In the genomic region with DNA sequence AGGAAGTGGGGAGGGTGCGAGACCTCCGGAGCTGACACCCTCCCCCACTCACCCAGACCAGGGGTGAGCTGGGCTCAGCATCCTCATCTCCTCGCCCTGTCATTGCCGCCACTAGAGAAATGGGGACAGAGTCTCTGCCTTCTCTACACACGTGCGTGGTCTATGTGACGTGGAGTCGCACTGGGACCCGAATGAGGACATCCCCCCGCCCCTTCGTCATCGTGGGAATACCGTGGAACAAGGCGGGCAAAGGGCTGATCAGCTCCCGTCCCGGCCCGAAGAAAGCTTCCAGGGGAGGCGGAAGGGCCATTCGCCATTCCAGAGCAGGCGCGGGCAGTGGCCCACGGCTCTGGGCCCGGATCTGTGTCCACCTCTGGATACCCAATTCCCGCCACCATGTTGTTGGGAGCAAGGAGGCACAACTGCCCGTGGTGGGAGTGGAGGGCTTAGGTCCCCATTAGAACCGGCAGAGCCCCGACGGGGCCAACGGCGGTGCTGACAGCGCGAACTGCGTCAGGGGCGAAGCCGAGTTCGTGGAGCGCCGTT, we compare ENCODE assay signal across 19 cellular contexts. TPM values are rescaled to one million over a fixed set of nuclear protein-coding genes. Genes with fewer than 3 reads are reported as not detected.
DNase-seq lines count a peak whose midpoint lies in the region; ATAC-seq and TF ChIP-seq lines count a peak whose summit lies in the region.
"Had no signal": no experiment of that assay in that cellular context is flagged by ENCODE, and none has a peak within 500 bp of the region (broad histone marks: within the 10 kb centered on the region; RNA-seq: fewer than 3 reads in every experiment).

No MANE protein-coding gene starts in this region.

- H3K79me1 ChIP-seq in neuronal stem cell (ENCODE audit: low read depth, low read length), result no peaks in the 10 kb centered on the region

- H3K36me3 Mint-ChIP-seq in T-helper 1 cell treated with Interleukin-12 subunit alpha and Interleukin-12 subunit beta and Interleukin-4 antibody, amounts not matched to agents 30 μg/mL and 1 μg/mL, for 36 hours (ENCODE audit: low read depth), result no peaks in the 10 kb centered on the region
- peaks cover 2% of the 10 kb centered on the region for H3K36me3 Mint-ChIP-seq in glutamatergic neuron (ENCODE audit: unreplicated experiment)

- H3K23ac ChIP-seq in neuronal stem cell (ENCODE audit: low read depth, low read length, poor library complexity), result no peak overlapping the region

- H3K14ac ChIP-seq in neuronal stem cell (ENCODE audit: low read length), result no peak overlapping the region

- no peak overlapping the region for H2AFZ ChIP-seq in neuronal stem cell (ENCODE audit: low read length)

- H3K4ac ChIP-seq in neuronal stem cell (ENCODE audit: low read length), result no peak overlapping the region

- no peak overlapping the region for H3K27ac ChIP-seq in neuronal stem cell (replicated peaks; ENCODE audit: low read length)
- H3K27ac ChIP-seq: 22Rv1 had no signal

- no peak overlapping the region for H2BK120ac ChIP-seq in neuronal stem cell (ENCODE audit: low read depth, low read length)

- DNase-seq in T-helper 1 cell (no peak), 8988T (peak; percentile 38), glutamatergic neuron (peak; percentile 22), neuronal stem cell (ENCODE audit: low spot score) (no peak), NCI-H146 (lab: John Stamatoyannopoulos, UW) (no peak), NCI-H2081 treated with DMSO at 0.1 percent for 48 hours (lab: John Stamatoyannopoulos, UW) (no peak)
- DNase-seq: BE2C; CD4-positive, alpha-beta T cell; EL; GOT3; KG1; NCI-H2107; NCI-H2227 treated with DMSO at 0.1 percent for 48 hours; NCI-H524 had no signal

- no peak overlapping the region for H2BK12ac ChIP-seq in neuronal stem cell (ENCODE audit: low read length)

- no peaks in the 10 kb centered on the region for H3K4me1 Mint-ChIP-seq in T-helper 1 cell treated with Interleukin-12 subunit alpha and Interleukin-12 subunit beta and Interleukin-4 antibody, amounts not matched to agents 30 μg/mL and 1 μg/mL, for 36 hours (ENCODE audit: low read depth)
- peaks cover 15% of the 10 kb centered on the region for H3K4me1 Mint-ChIP-seq in glutamatergic neuron (ENCODE audit: low read depth, unreplicated experiment)

- H3K36me3 ChIP-seq in neuronal stem cell (replicated peaks in 1 of 2; ENCODE audit: control insufficient read depth in 2 of 2, insufficient read depth in 2 of 2, low read length in 2 of 2), result no peaks in the 10 kb centered on the region
- H3K36me3 ChIP-seq: BE2C had no signal

- no peak for TF ChIP-seq CTCF in glutamatergic neuron (IDR thresholded peaks at IDR 0.05; ENCODE audit: partially characterized antibody, unreplicated experiment)

- peaks cover 66% of the 10 kb centered on the region for H3K27me3 Mint-ChIP-seq in T-helper 1 cell treated with Interleukin-12 subunit alpha and Interleukin-12 subunit beta and Interleukin-4 antibody, amounts not matched to agents 30 μg/mL and 1 μg/mL, for 36 hours (ENCODE audit: low read depth)
- peaks cover 43% of the 10 kb centered on the region for H3K27me3 Mint-ChIP-seq in glutamatergic neuron (ENCODE audit: unreplicated experiment)

- ATAC-seq in activated CD4-positive, CD25-positive, alpha-beta regulatory T cell treated with anti-CD3 and anti-CD28 coated beads, Interleukin-2, amount 50 U/mL, for 24 hours, result no peak
- ATAC-seq: HepG2, Panc1 had no signal

- H3K27ac Mint-ChIP-seq in T-helper 1 cell treated with Interleukin-12 subunit alpha and Interleukin-12 subunit beta and Interleukin-4 antibody, amounts not matched to agents 30 μg/mL and 1 μg/mL, for 36 hours, result peak overlapping the region; percentile 68
- no peak overlapping the region for H3K27ac Mint-ChIP-seq in glutamatergic neuron (ENCODE audit: unreplicated experiment)
- H3K27ac Mint-ChIP-seq: CD4-positive, alpha-beta T cell had no signal

- H2BK15ac ChIP-seq in neuronal stem cell (ENCODE audit: low read length), result no peak overlapping the region

- H4K91ac ChIP-seq in neuronal stem cell (ENCODE audit: low read depth, low read length, poor library complexity), result no peak overlapping the region

- H3K9me3 Mint-ChIP-seq in T-helper 1 cell treated with Interleukin-12 subunit alpha and Interleukin-12 subunit beta and Interleukin-4 antibody, amounts not matched to agents 30 μg/mL and 1 μg/mL, for 36 hours, result no peaks in the 10 kb centered on the region
- peaks cover 5% of the 10 kb centered on the region for H3K9me3 Mint-ChIP-seq in glutamatergic neuron (ENCODE audit: unreplicated experiment)
- H3K9me3 Mint-ChIP-seq: CD4-positive, alpha-beta T cell had no signal

- H2AK5ac ChIP-seq in neuronal stem cell (ENCODE audit: low read depth, low read length), result peak overlapping the region; percentile 32

- H3K4me3 ChIP-seq in neuronal stem cell (ENCODE audit: low read length in 2 of 2), result peak overlapping the region in 1 of 2 donors; percentile 41

- no peak overlapping the region for H3K4me2 ChIP-seq in neuronal stem cell (ENCODE audit: insufficient read depth, low read length, poor library complexity, severe bottlenecking)

- H3K9ac ChIP-seq in neuronal stem cell (ENCODE audit: low read depth, low read length, poor library complexity), result no peak overlapping the region

- H3K4me3 Mint-ChIP-seq in T-helper 1 cell treated with Interleukin-12 subunit alpha and Interleukin-12 subunit beta and Interleukin-4 antibody, amounts not matched to agents 30 μg/mL and 1 μg/mL, for 36 hours, result no peak overlapping the region
- no peak overlapping the region for H3K4me3 Mint-ChIP-seq in glutamatergic neuron (ENCODE audit: unreplicated experiment)
- H3K4me3 Mint-ChIP-seq: CD4-positive, alpha-beta T cell had no signal

- H3K4me1 ChIP-seq in neuronal stem cell (ENCODE audit: control insufficient read depth in 2 of 2, insufficient read depth in 1 of 2, low read depth in 1 of 2, low read length in 2 of 2), result peaks cover 0 to 4% of the 10 kb centered on the region in 2 donors

- H3K27me3 ChIP-seq in neuronal stem cell (ENCODE audit: control insufficient read depth in 3 of 3, insufficient read depth in 3 of 3, low read depth in 1 of 3, low read length in 3 of 3), result peaks cover 83 to 99% (median 99%) of the 10 kb centered on the region in 3 experiments
- H3K27me3 ChIP-seq: BE2C had no signal

- no peak overlapping the region for H2BK5ac ChIP-seq in neuronal stem cell (ENCODE audit: low read length)

- H3K18ac ChIP-seq in neuronal stem cell (ENCODE audit: low read length), result no peak overlapping the region

- no peaks in the 10 kb centered on the region for H3K9me3 ChIP-seq in neuronal stem cell (replicated peaks in 1 of 2; ENCODE audit: control insufficient read depth in 2 of 2, insufficient read depth in 1 of 2, low read depth in 1 of 2, low read length in 2 of 2)
- H3K9me3 ChIP-seq: BE2C had no signal

- H4K8ac ChIP-seq in neuronal stem cell (ENCODE audit: low read depth, low read length), result no peak overlapping the region

- WGBS in neuronal stem cell (ENCODE audit: extremely low coverage in 2 of 2, insufficient read length in 2 of 2, insufficient replicate concordance in 1 of 2), 2 donors, result no CpG with 5 or more reads among the region's 38 CpGs

RNA-seq across cellular contexts. Expression of gene HMX1, which starts 12.0 kb away (rescaled TPM):
- 1.7 TPM for total RNA-seq in glutamatergic neuron (ENCODE audit: unreplicated experiment)
- polyA plus RNA-seq in neuronal stem cell (2013, experiment 1 of 2), result 0.04 TPM
- 0.07 TPM for polyA plus RNA-seq in neuronal stem cell (2013, experiment 2 of 2)
- total RNA-seq: CD4-positive, alpha-beta T cell; HepG2 had no signal
- polyA plus RNA-seq: HepG2 had no signal

Comparison
In these comparisons a context has a peak if more than half of its experiments do, and no peak if none do; other contexts are left out.
1. DNase-seq: peak in 8988T (single experiment) and glutamatergic neuron (single experiment); none in T-helper 1 cell (0 of 5), neuronal stem cell (single experiment), NCI-H146 (single experiment) and NCI-H2081 treated with DMSO at 0.1 percent for 48 hours (single experiment).